Comparison of ENCODE assay signal across 1 cellular context in the genomic region with DNA sequence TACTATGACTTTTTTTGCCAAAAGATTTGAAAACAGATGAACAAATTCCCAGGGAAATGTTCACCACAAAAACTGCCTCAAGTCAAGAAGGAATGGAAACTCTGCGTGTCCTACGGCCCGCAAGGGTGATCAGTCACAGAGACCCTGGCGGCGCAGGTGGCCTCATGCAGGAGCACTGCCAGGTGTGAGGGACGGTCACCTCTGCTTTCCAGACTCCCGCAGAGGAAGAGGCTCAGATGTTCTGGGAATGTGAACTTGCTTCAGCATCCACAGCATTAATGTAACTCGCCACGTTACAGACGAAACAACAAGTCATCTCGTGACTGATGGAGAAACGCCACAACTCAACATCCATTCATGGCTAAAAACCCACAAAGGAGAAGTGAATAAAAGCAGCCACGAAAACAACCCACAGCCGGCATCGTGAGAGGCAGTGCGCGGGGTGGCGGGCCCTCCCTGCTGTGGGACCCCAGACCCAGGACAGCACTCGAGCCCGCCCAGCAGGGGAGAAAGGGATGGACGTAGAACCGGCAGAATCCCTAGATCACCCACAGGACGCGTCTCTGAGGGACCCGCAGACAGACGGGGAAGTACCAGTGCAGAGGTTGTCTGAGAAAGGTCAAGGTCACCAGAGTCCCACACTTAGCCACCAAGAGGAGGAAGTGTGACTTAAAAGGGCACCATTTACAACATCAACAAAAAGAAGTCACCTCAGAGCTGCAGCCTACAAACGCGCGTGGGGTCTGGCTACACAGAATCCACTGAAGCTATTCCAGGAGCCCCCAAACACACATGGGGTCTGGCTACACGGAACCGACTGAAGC.
TF ChIP-seq lines count a peak whose summit lies in the region.

No MANE protein-coding gene starts in this region.

TF ChIP-seq in GM12878, 131 proteins besides CTCF, POLR2A, EP300 and RAD21 (continued from another document):
- no peak for TF ChIP-seq PAX5 (IDR thresholded peaks at IDR 0.05; ENCODE audit: borderline replicate concordance, low read depth, low read length)
- TF ChIP-seq NBN (IDR thresholded peaks at IDR 0.05) = no peak
- peak; percentile 35; the same call in 1 of the 2 replicates for TF ChIP-seq SPI1 (IDR thresholded peaks at IDR 0.05; ENCODE audit: borderline replicate concordance, insufficient read depth, low read depth, low read length)
- TF ChIP-seq, protein P1, sequence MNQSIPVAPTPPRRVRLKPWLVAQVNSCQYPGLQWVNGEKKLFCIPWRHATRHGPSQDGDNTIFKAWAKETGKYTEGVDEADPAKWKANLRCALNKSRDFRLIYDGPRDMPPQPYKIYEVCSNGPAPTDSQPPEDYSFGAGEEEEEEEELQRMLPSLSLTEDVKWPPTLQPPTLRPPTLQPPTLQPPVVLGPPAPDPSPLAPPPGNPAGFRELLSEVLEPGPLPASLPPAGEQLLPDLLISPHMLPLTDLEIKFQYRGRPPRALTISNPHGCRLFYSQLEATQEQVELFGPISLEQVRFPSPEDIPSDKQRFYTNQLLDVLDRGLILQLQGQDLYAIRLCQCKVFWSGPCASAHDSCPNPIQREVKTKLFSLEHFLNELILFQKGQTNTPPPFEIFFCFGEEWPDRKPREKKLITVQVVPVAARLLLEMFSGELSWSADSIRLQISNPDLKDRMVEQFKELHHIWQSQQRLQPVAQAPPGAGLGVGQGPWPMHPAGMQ (IDR thresholded peaks at IDR 0.05; ENCODE audit: borderline replicate concordance) = no peak
- no peak for TF ChIP-seq GABPA (IDR thresholded peaks at IDR 0.05; ENCODE audit: low read depth)
- no peak for TF ChIP-seq SP1 (IDR thresholded peaks at IDR 0.05; ENCODE audit: low read depth, low read length)
- TF ChIP-seq, protein P2, sequence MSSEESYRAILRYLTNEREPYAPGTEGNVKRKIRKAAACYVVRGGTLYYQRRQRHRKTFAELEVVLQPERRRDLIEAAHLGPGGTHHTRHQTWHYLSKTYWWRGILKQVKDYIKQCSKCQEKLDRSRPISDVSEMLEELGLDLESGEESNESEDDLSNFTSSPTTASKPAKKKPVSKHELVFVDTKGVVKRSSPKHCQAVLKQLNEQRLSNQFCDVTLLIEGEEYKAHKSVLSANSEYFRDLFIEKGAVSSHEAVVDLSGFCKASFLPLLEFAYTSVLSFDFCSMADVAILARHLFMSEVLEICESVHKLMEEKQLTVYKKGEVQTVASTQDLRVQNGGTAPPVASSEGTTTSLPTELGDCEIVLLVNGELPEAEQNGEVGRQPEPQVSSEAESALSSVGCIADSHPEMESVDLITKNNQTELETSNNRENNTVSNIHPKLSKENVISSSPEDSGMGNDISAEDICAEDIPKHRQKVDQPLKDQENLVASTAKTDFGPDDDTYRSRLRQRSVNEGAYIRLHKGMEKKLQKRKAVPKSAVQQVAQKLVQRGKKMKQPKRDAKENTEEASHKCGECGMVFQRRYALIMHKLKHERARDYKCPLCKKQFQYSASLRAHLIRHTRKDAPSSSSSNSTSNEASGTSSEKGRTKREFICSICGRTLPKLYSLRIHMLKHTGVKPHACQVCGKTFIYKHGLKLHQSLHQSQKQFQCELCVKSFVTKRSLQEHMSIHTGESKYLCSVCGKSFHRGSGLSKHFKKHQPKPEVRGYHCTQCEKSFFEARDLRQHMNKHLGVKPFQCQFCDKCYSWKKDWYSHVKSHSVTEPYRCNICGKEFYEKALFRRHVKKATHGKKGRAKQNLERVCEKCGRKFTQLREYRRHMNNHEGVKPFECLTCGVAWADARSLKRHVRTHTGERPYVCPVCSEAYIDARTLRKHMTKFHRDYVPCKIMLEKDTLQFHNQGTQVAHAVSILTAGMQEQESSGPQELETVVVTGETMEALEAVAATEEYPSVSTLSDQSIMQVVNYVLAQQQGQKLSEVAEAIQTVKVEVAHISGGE (CRISPR knock-in tag; IDR thresholded peaks at IDR 0.05) = no peak
- TF ChIP-seq, protein P3, sequence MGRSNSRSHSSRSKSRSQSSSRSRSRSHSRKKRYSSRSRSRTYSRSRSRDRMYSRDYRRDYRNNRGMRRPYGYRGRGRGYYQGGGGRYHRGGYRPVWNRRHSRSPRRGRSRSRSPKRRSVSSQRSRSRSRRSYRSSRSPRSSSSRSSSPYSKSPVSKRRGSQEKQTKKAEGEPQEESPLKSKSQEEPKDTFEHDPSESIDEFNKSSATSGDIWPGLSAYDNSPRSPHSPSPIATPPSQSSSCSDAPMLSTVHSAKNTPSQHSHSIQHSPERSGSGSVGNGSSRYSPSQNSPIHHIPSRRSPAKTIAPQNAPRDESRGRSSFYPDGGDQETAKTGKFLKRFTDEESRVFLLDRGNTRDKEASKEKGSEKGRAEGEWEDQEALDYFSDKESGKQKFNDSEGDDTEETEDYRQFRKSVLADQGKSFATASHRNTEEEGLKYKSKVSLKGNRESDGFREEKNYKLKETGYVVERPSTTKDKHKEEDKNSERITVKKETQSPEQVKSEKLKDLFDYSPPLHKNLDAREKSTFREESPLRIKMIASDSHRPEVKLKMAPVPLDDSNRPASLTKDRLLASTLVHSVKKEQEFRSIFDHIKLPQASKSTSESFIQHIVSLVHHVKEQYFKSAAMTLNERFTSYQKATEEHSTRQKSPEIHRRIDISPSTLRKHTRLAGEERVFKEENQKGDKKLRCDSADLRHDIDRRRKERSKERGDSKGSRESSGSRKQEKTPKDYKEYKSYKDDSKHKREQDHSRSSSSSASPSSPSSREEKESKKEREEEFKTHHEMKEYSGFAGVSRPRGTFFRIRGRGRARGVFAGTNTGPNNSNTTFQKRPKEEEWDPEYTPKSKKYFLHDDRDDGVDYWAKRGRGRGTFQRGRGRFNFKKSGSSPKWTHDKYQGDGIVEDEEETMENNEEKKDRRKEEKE (IDR thresholded peaks at IDR 0.05) = no peak
TF ChIP-seq in GM12878: peak in this region for 2.
